In genomic region chr12:39442895-39443703, GRCh38 we compare ENCODE assay signal across 1 cellular context.
TF ChIP-seq lines count a peak whose summit lies in the region.

KIF21A (minus strand) TSS chr12:39443120; CDS start chr12:39442970, 150 bp downstream.

TF ChIP-seq in K562, 482 proteins besides CTCF, POLR2A, EP300 and RAD21 (continued from another document and continues in another):
- TF ChIP-seq ZBTB43 (CRISPR knock-in tag; IDR thresholded peaks at IDR 0.05): no peak
- no peak for TF ChIP-seq TRIM28 (IDR thresholded peaks at IDR 0.05)
- no peak for TF ChIP-seq NCOA6 (IDR thresholded peaks at IDR 0.05)
- TF ChIP-seq NBN (IDR thresholded peaks at IDR 0.05; ENCODE audit: low read depth): no peak
- TF ChIP-seq ZNF57 (CRISPR knock-in tag; IDR thresholded peaks at IDR 0.05): 0 out of 2 replicates have a peak, but pooled peaks have one; percentile 22
- TF ChIP-seq LEF1 (IDR thresholded peaks at IDR 0.05): no peak
- TF ChIP-seq HNRNPK (IDR thresholded peaks at IDR 0.05; ENCODE audit: low read depth, low read length, poor library complexity, severe bottlenecking): peak; percentile 51
- TF ChIP-seq ZNF253 (CRISPR knock-in tag; conservative IDR thresholded peaks at IDR 0.05): no peak
- no peak for TF ChIP-seq ZC3H11A (IDR thresholded peaks at IDR 0.05; ENCODE audit: low read depth, low read length)
- TF ChIP-seq ZNF584 (CRISPR knock-in tag; IDR thresholded peaks at IDR 0.05; ENCODE audit: low read depth): no peak
- TF ChIP-seq, protein P1, sequence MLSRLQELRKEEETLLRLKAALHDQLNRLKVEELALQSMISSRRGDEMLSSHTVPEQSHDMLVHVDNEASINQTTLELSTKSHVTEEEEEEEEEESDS (CRISPR knock-in tag; IDR thresholded peaks at IDR 0.05): no peak
- TF ChIP-seq, protein P2, sequence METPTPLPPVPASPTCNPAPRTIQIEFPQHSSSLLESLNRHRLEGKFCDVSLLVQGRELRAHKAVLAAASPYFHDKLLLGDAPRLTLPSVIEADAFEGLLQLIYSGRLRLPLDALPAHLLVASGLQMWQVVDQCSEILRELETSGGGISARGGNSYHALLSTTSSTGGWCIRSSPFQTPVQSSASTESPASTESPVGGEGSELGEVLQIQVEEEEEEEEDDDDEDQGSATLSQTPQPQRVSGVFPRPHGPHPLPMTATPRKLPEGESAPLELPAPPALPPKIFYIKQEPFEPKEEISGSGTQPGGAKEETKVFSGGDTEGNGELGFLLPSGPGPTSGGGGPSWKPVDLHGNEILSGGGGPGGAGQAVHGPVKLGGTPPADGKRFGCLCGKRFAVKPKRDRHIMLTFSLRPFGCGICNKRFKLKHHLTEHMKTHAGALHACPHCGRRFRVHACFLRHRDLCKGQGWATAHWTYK (CRISPR knock-in tag; IDR thresholded peaks at IDR 0.05): peak; percentile 59; the same call in 1 of the 2 replicates
- TF ChIP-seq ZNF77 (CRISPR knock-in tag; IDR thresholded peaks at IDR 0.05): no peak
- TF ChIP-seq PHF8 (IDR thresholded peaks at IDR 0.05; ENCODE audit: borderline replicate concordance, low read length): peak; percentile 84; the same call in 1 of the 2 replicates
- no peak for TF ChIP-seq MECOM (CRISPR knock-in tag; IDR thresholded peaks at IDR 0.05)
- TF ChIP-seq, protein P3, sequence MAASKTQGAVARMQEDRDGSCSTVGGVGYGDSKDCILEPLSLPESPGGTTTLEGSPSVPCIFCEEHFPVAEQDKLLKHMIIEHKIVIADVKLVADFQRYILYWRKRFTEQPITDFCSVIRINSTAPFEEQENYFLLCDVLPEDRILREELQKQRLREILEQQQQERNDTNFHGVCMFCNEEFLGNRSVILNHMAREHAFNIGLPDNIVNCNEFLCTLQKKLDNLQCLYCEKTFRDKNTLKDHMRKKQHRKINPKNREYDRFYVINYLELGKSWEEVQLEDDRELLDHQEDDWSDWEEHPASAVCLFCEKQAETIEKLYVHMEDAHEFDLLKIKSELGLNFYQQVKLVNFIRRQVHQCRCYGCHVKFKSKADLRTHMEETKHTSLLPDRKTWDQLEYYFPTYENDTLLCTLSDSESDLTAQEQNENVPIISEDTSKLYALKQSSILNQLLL (CRISPR knock-in tag; IDR thresholded peaks at IDR 0.05; ENCODE audit: borderline replicate concordance): no peak
- peak; percentile 14 for TF ChIP-seq CHD1 (IDR thresholded peaks at IDR 0.05; ENCODE audit: low read length)
- TF ChIP-seq, protein P4, sequence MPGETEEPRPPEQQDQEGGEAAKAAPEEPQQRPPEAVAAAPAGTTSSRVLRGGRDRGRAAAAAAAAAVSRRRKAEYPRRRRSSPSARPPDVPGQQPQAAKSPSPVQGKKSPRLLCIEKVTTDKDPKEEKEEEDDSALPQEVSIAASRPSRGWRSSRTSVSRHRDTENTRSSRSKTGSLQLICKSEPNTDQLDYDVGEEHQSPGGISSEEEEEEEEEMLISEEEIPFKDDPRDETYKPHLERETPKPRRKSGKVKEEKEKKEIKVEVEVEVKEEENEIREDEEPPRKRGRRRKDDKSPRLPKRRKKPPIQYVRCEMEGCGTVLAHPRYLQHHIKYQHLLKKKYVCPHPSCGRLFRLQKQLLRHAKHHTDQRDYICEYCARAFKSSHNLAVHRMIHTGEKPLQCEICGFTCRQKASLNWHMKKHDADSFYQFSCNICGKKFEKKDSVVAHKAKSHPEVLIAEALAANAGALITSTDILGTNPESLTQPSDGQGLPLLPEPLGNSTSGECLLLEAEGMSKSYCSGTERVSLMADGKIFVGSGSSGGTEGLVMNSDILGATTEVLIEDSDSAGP (CRISPR knock-in tag; IDR thresholded peaks at IDR 0.05): no peak
- no peak for TF ChIP-seq ZNF75A (CRISPR knock-in tag; IDR thresholded peaks at IDR 0.05)
- no peak; the same call in 1 of the 2 replicates for TF ChIP-seq XRCC5 (IDR thresholded peaks at IDR 0.05; ENCODE audit: low read depth, low read length)
- TF ChIP-seq ZNF134 (CRISPR knock-in tag; conservative IDR thresholded peaks at IDR 0.05): no peak
- no peak for TF ChIP-seq PHB (CRISPR knock-in tag; IDR thresholded peaks at IDR 0.05)
- no peak for TF ChIP-seq ESRRA (IDR thresholded peaks at IDR 0.05; ENCODE audit: borderline replicate concordance, low read depth)
- TF ChIP-seq TAF7 (tag; IDR thresholded peaks at IDR 0.05): no peak
- TF ChIP-seq HOXB6 (CRISPR knock-in tag; IDR thresholded peaks at IDR 0.05; ENCODE audit: borderline replicate concordance): no peak
- no peak for TF ChIP-seq CEBPZ (IDR thresholded peaks at IDR 0.05; ENCODE audit: borderline replicate concordance, low read depth, low read length)
- no peak for TF ChIP-seq MXI1 (IDR thresholded peaks at IDR 0.05; ENCODE audit: low read depth, low read length)
- TF ChIP-seq ZNF146 (CRISPR knock-in tag; IDR thresholded peaks at IDR 0.05; ENCODE audit: unreplicated experiment): no peak
- TF ChIP-seq BRCA1 (IDR thresholded peaks at IDR 0.05): no peak
- TF ChIP-seq BRCA1 (CRISPR knock-in tag; IDR thresholded peaks at IDR 0.05): no peak
- TF ChIP-seq GATAD2A (IDR thresholded peaks at IDR 0.05): no peak
- peak; percentile 90 for TF ChIP-seq GTF2E2 (tag; IDR thresholded peaks at IDR 0.05)
- no peak for TF ChIP-seq HDGF (IDR thresholded peaks at IDR 0.05)
- no peak for TF ChIP-seq MAFF (IDR thresholded peaks at IDR 0.05; ENCODE audit: low read length)
- no peak for TF ChIP-seq HLTF (IDR thresholded peaks at IDR 0.05)
- no peak for TF ChIP-seq NFIX (CRISPR knock-in tag; IDR thresholded peaks at IDR 0.05; ENCODE audit: low read depth)
- TF ChIP-seq SRSF9 (IDR thresholded peaks at IDR 0.05; ENCODE audit: borderline replicate concordance, low read depth, low read length): no peak
- TF ChIP-seq, protein P5, sequence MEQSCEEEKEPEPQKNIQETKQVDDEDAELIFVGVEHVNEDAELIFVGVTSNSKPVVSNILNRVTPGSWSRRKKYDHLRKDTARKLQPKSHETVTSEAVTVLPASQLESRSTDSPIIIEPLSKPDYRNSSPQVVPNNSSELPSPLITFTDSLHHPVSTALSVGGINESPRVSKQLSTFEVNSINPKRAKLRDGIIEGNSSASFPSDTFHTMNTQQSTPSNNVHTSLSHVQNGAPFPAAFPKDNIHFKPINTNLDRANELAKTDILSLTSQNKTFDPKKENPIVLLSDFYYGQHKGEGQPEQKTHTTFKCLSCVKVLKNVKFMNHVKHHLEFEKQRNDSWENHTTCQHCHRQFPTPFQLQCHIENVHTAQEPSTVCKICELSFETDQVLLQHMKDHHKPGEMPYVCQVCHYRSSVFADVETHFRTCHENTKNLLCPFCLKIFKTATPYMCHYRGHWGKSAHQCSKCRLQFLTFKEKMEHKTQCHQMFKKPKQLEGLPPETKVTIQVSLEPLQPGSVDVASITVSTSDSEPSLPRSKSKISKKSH (CRISPR knock-in tag; IDR thresholded peaks at IDR 0.05): no peak
- no peak for TF ChIP-seq BCOR (IDR thresholded peaks at IDR 0.05)
- no peak for TF ChIP-seq NFE2L1 (tag; IDR thresholded peaks at IDR 0.05; ENCODE audit: borderline replicate concordance, low read depth)
- TF ChIP-seq HMG20B (CRISPR knock-in tag; IDR thresholded peaks at IDR 0.05): no peak
- no peak for TF ChIP-seq HDAC3 (IDR thresholded peaks at IDR 0.05; ENCODE audit: borderline replicate concordance, partially characterized antibody)
- TF ChIP-seq MBD2 (IDR thresholded peaks at IDR 0.05; ENCODE audit: borderline replicate concordance, low read depth): peak; percentile 52; the same call in 1 of the 2 replicates
- TF ChIP-seq TAF1 (IDR thresholded peaks at IDR 0.05; ENCODE audit: control insufficient read depth, extremely low read depth, insufficient read depth, low read length, severe bottlenecking): peak; percentile 84
- TF ChIP-seq ZNF780A (CRISPR knock-in tag; IDR thresholded peaks at IDR 0.05): no peak
- no peak for TF ChIP-seq LARP7 (IDR thresholded peaks at IDR 0.05)
- TF ChIP-seq IRF9 (tag; IDR thresholded peaks at IDR 0.05): no peak
- no peak for TF ChIP-seq ZNF274 (IDR thresholded peaks at IDR 0.05; ENCODE audit: borderline replicate concordance, low read depth, low read length)
- TF ChIP-seq MYC (IDR thresholded peaks at IDR 0.05; ENCODE audit: low read depth, low read length): peak; percentile 79
- no peak for TF ChIP-seq MYC (CRISPR knock-in tag; IDR thresholded peaks at IDR 0.05; ENCODE audit: borderline replicate concordance, low read depth)
- TF ChIP-seq GABPB2 (CRISPR knock-in tag; conservative IDR thresholded peaks at IDR 0.05): no peak
- TF ChIP-seq, protein P6, sequence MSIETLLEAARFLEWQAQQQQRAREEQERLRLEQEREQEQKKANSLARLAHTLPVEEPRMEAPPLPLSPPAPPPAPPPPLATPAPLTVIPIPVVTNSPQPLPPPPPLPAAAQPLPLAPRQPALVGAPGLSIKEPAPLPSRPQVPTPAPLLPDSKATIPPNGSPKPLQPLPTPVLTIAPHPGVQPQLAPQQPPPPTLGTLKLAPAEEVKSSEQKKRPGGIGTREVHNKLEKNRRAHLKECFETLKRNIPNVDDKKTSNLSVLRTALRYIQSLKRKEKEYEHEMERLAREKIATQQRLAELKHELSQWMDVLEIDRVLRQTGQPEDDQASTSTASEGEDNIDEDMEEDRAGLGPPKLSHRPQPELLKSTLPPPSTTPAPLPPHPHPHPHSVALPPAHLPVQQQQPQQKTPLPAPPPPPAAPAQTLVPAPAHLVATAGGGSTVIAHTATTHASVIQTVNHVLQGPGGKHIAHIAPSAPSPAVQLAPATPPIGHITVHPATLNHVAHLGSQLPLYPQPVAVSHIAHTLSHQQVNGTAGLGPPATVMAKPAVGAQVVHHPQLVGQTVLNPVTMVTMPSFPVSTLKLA (conservative IDR thresholded peaks at IDR 0.05): peak in 1 of 2 experiments; percentile 36; a peak in 2 of 4 replicates
- peak; percentile 21; the same call in 1 of the 2 replicates for TF ChIP-seq NFIC (IDR thresholded peaks at IDR 0.05)
- TF ChIP-seq, protein P7, sequence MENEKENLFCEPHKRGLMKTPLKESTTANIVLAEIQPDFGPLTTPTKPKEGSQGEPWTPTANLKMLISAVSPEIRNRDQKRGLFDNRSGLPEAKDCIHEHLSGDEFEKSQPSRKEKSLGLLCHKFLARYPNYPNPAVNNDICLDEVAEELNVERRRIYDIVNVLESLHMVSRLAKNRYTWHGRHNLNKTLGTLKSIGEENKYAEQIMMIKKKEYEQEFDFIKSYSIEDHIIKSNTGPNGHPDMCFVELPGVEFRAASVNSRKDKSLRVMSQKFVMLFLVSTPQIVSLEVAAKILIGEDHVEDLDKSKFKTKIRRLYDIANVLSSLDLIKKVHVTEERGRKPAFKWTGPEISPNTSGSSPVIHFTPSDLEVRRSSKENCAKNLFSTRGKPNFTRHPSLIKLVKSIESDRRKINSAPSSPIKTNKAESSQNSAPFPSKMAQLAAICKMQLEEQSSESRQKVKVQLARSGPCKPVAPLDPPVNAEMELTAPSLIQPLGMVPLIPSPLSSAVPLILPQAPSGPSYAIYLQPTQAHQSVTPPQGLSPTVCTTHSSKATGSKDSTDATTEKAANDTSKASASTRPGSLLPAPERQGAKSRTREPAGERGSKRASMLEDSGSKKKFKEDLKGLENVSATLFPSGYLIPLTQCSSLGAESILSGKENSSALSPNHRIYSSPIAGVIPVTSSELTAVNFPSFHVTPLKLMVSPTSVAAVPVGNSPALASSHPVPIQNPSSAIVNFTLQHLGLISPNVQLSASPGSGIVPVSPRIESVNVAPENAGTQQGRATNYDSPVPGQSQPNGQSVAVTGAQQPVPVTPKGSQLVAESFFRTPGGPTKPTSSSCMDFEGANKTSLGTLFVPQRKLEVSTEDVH (IDR thresholded peaks at IDR 0.05; ENCODE audit: low read depth, partially characterized antibody): no peak
- TF ChIP-seq YY1 (IDR thresholded peaks at IDR 0.05; ENCODE audit: borderline replicate concordance in 1 of 3, control insufficient read depth in 1 of 3, extremely low read depth in 1 of 3, insufficient read depth in 3 of 3, insufficient read length in 1 of 3, insufficient replicate concordance in 2 of 3, low read depth in 1 of 3, low read length in 2 of 3): peak; percentile 63 to 90 (median 79)
